8 cellular contexts compared by ENCODE assay signal in genomic region chr17:81977211-81978091, GRCh38. TPM values are rescaled to one million over a fixed set of nuclear protein-coding genes. Genes with fewer than 3 reads are reported as not detected.
A peak's percentile ranks its signal among the peaks of the same experiment; 100 is the strongest.
DNase-seq lines count a peak whose midpoint lies in the region; ATAC-seq and TF ChIP-seq lines count a peak whose summit lies in the region.

ASPSCR1 (plus strand) TSS chr17:81977629; CDS start chr17:81977647, 18 bp downstream.

- H3K36me3 ChIP-seq in DND-41 (ENCODE audit: insufficient read depth, low read length) (peaks cover 11% of the 10 kb centered on the region), KMS-11 (ENCODE audit: insufficient read depth) (no peaks in the 10 kb centered on the region), RWPE2 (ENCODE audit: low read depth) (peaks cover 5% of the 10 kb centered on the region)

- peaks cover 24% of the 10 kb centered on the region for H3K36me3 Mint-ChIP-seq in nephron progenitor cell (ENCODE audit: low read depth)

- H4K20me1 ChIP-seq in DND-41 (ENCODE audit: insufficient read depth, low read length): no peaks in the 10 kb centered on the region
- H4K20me1 ChIP-seq in KMS-11 (ENCODE audit: insufficient read depth): no peaks in the 10 kb centered on the region

- peaks cover 22% of the 10 kb centered on the region for H3K9me3 Mint-ChIP-seq in nephron progenitor cell

- H3K4me2 ChIP-seq in DND-41 (ENCODE audit: insufficient read depth, low read length) (peak within 1 kb of the TSS; percentile 99), KMS-11 (peak within 1 kb of the TSS; percentile 99)

- H3K27ac ChIP-seq in DND-41 (ENCODE audit: low read length) (peak within 1 kb of the TSS; percentile 96), KMS-11 (peak within 1 kb of the TSS; percentile 87), RWPE2 (ENCODE audit: poor library complexity, severe bottlenecking) (peak within 1 kb of the TSS; percentile 63)

- H3K27me3 ChIP-seq in DND-41 (ENCODE audit: insufficient read depth, low read length, poor library complexity) (no peaks in the 10 kb centered on the region), KMS-11 (ENCODE audit: insufficient read depth, low read depth) (peaks cover 19% of the 10 kb centered on the region; the same call in 1 of the 2 replicates), RWPE2 (ENCODE audit: insufficient read depth, poor library complexity, severe bottlenecking) (no peaks in the 10 kb centered on the region)

- DNase-seq in DND-41 (peak; percentile 88), RWPE2 (ENCODE audit: low spot score) (peak; percentile 87), fibroblast of the aortic adventitia (ENCODE audit: low read depth) (peak; percentile 89), nephron progenitor cell (peak; percentile 95)
- DNase-seq in activated T-helper 9 cell treated with anti-CD3 and anti-CD28 coated beads, Interleukin-2, amount 50 U/mL, for 16 hours (ENCODE audit: low read depth): peak; percentile 86
- peak; percentile 95 for DNase-seq in stimulated activated naive CD8-positive, alpha-beta T cell treated with anti-CD3 and anti-CD28 coated beads, Interleukin-15, Interleukin-2, amounts not matched to agents 100 U/mL and 50 U/mL, for 24 hours

- peak; percentile 81 for ATAC-seq in DND-41 (ENCODE audit: insufficient read depth, low read depth)
- peak; percentile 83 for ATAC-seq in GM21737 (IDR thresholded peaks at IDR 0.05; ENCODE audit: unreplicated experiment)
- peak; percentile 82 for ATAC-seq in RWPE2 (ENCODE audit: low read depth)
- ATAC-seq in stimulated activated naive CD8-positive, alpha-beta T cell treated with anti-CD3 and anti-CD28 coated beads, Interleukin-15, Interleukin-2, amounts not matched to agents 100 U/mL and 50 U/mL, for 24 hours: peak; percentile 89

- H2AFZ ChIP-seq in DND-41 (ENCODE audit: low read depth, low read length): peak within 1 kb of the TSS; percentile 98
- peak within 1 kb of the TSS; percentile 95 for H2AFZ ChIP-seq in KMS-11 (ENCODE audit: low read depth)

- peaks cover 5% of the 10 kb centered on the region for H3K9me3 ChIP-seq in DND-41 (ENCODE audit: insufficient read depth, low read length, severe bottlenecking)
- peaks cover 9% of the 10 kb centered on the region for H3K9me3 ChIP-seq in RWPE2 (ENCODE audit: severe bottlenecking)

- H3K4me3 Mint-ChIP-seq in nephron progenitor cell: peak within 1 kb of the TSS; percentile 91

- H3K9ac ChIP-seq in DND-41 (ENCODE audit: low read depth, low read length) (peak within 1 kb of the TSS; percentile 94), KMS-11 (peak within 1 kb of the TSS; percentile 95)

- peaks cover 34% of the 10 kb centered on the region for H3K4me1 Mint-ChIP-seq in nephron progenitor cell

- peak within 1 kb of the TSS; percentile 72 to 86 for H3K4me3 ChIP-seq in DND-41 (ENCODE audit: low read depth in 1 of 2, low read length in 2 of 2)
- H3K4me3 ChIP-seq in KMS-11 (IDR thresholded peaks at IDR 0.05; ENCODE audit: insufficient read depth, low read depth, low read length): no peak within 1 kb of the TSS
- H3K4me3 ChIP-seq in RWPE2 (ENCODE audit: severe bottlenecking): peak within 1 kb of the TSS; percentile 86
- peak within 1 kb of the TSS; percentile 79 for H3K4me3 ChIP-seq in fibroblast of the aortic adventitia (ENCODE audit: low read depth, low read length)

- peaks cover 11% of the 10 kb centered on the region for H3K27me3 Mint-ChIP-seq in nephron progenitor cell (ENCODE audit: low read depth, poor library complexity)

- peak within 1 kb of the TSS; percentile 51 for H3K27ac Mint-ChIP-seq in nephron progenitor cell

- H3K79me2 ChIP-seq in DND-41 (ENCODE audit: insufficient read depth, low read length): peaks cover 14% of the 10 kb centered on the region
- no peaks in the 10 kb centered on the region for H3K79me2 ChIP-seq in KMS-11 (ENCODE audit: insufficient read depth, low read depth)

- H3K4me1 ChIP-seq in DND-41 (ENCODE audit: insufficient read depth, low read length): peaks cover 38% of the 10 kb centered on the region
- H3K4me1 ChIP-seq in KMS-11 (ENCODE audit: low read depth, poor library complexity, severe bottlenecking): peaks cover 47% of the 10 kb centered on the region
- no peaks in the 10 kb centered on the region for H3K4me1 ChIP-seq in RWPE2 (ENCODE audit: insufficient read depth, poor library complexity, severe bottlenecking)

- TF ChIP-seq CTCF in DND-41 (IDR thresholded peaks at IDR 0.05; ENCODE audit: borderline replicate concordance, extremely low read depth, low read length, poor library complexity, severe bottlenecking) (no peak), KMS-11 (conservative IDR thresholded peaks at IDR 0.05; ENCODE audit: low read depth, low read length) (no peak), RWPE2 (IDR thresholded peaks at IDR 0.05; ENCODE audit: poor library complexity, severe bottlenecking) (no peak), fibroblast of the aortic adventitia (IDR thresholded peaks at IDR 0.05; ENCODE audit: insufficient read depth, low read length) (no peak), nephron progenitor cell (IDR thresholded peaks at IDR 0.05) (no peak)

RNA-seq across cellular contexts. Expression of gene ASPSCR1, which starts in this region (rescaled TPM):
- total RNA-seq in fibroblast of the aortic adventitia (ENCODE audit: low replicate concordance): 23.6 and 37.0 TPM in 2 replicates
